Comparison of ENCODE assay signal across 8 cellular contexts in the genomic region with DNA sequence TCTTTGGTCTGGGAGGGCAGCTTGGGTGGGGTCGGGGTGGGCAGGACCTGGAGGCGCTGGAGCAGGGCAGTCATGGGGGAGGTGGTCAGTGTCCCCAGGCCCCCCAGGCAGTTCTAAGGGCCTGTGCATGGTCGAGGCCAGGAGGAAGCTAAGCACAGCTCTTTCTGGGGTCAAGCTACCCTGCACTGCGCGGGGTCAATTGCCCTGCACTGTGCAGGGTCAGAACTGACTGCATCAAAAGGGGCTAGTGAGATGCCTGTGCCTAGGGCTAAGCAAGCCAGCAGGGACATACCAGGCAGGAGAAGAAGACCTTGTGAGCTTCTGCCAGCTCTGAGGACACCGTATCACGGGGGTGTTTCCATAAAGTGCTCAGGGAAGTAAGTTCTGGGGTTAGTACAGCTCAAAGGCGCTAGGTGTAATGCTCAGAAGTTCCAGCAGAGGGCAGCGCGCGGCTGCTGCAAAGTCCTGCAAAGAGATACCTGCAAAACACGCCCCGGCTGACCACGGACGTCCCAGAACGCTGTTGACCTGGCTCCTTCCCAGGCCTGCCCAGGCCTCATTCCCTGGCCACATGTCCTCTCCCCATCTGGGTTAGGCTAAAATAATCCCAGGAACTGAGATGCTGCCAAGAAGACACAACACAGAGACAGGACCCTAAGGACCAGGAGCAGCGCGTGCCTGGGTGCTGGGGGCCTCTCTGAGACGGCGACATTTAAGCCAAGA. TPM values are rescaled to one million over a fixed set of nuclear protein-coding genes. Genes with fewer than 3 reads are reported as not detected.
DNase-seq lines count a peak whose midpoint lies in the region; ATAC-seq, FAIRE-seq and TF ChIP-seq lines count a peak whose summit lies in the region.

No MANE protein-coding gene starts in this region.

- no peaks in the 10 kb centered on the region for H3K27me3 ChIP-seq in bronchial epithelial cell (ENCODE audit: control insufficient read depth, insufficient read depth, low read length)

- no peak for ATAC-seq in HG03457 (IDR thresholded peaks at IDR 0.05; ENCODE audit: unreplicated experiment)

- FAIRE-seq in bronchial epithelial cell (lab: Jason Lieb, UNC) = peak; percentile 7

- H3K4me3 ChIP-seq in bronchial epithelial cell (ENCODE audit: low read depth, low read length) = no peak overlapping the region

- DNase-seq in DMS53 treated with DMSO at 0.1 percent for 48 hours (lab: John Stamatoyannopoulos, UW; ENCODE audit: unreplicated experiment) (peak; percentile 22), H4 (ENCODE audit: low spot score) (peak; percentile 59), NCI-H146 (lab: John Stamatoyannopoulos, UW) (peak; percentile 41), bronchial epithelial cell (ENCODE audit: low read depth) (peak; percentile 67), kidney glomerular epithelial cell (lab: John Stamatoyannopoulos, UW) (peak; percentile 61)
- DNase-seq in activated CD4-positive, CD25-positive, alpha-beta regulatory T cell treated with anti-CD3 and anti-CD28 coated beads, Interleukin-2, amount 50 U/mL, for 16 hours (ENCODE audit: low read depth, low spot score) = peak; percentile 54
- DNase-seq in stimulated activated CD4-positive, alpha-beta T cell treated with anti-CD3 and anti-CD28 coated beads, Interleukin-1b, Interleukin-23, amount 100 ng/mL, for 4 hours (ENCODE audit: low read depth in 2 of 2) = peak; percentile 76

- H3K36me3 ChIP-seq in bronchial epithelial cell (ENCODE audit: control insufficient read depth, insufficient read depth, low read length) = no peaks in the 10 kb centered on the region

- TF ChIP-seq CTCF in bronchial epithelial cell (IDR thresholded peaks at IDR 0.05; ENCODE audit: insufficient read depth, low read length, severe bottlenecking) = peak; percentile 98

RNA-seq across cellular contexts. Expression of a gene that starts 18.8 kb away (rescaled TPM):
- total RNA-seq in H4 (2014; rRNA removed; shearing (Covaris generic)) = 4.6 and 5.7 TPM in 2 replicates
- 5.8 and 6.6 TPM in 2 replicates for total RNA-seq in bronchial epithelial cell

Comparison
In these comparisons a context has a peak if more than half of its experiments do, and no peak if none do; other contexts are left out.
1. DNase-seq: peak in every context shown above with its lines; median percentile 76 in stimulated activated CD4-positive, alpha-beta T cell treated with anti-CD3 and anti-CD28 coated beads, Interleukin-1b, Interleukin-23, amount 100 ng/mL, for 4 hours; 67 in bronchial epithelial cell; 61 in kidney glomerular epithelial cell; 59 in H4; 54 in activated CD4-positive, CD25-positive, alpha-beta regulatory T cell treated with anti-CD3 and anti-CD28 coated beads, Interleukin-2, amount 50 U/mL, for 16 hours; 41 in NCI-H146; 22 in DMS53 treated with DMSO at 0.1 percent for 48 hours.